11 cellular contexts compared by ENCODE assay signal in the genomic region with DNA sequence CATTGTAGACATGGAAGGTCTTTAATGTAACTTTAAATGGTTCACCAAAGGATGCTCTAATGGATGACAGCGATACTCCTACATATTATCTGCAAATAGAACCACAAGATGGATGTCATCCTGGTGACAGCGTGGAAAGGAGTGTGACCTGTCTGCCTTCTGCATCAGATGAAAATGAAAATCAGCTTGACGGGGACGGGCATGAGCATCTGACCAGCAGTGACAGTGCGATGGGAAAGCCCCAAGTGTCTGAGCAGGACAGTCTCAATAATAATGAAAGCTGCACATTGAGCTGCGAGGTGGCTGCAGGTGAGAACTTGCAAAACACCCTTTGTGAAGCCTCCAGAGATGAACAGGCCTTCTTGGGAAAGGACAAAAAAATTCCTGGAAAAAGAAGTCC. TPM values are rescaled to one million over a fixed set of nuclear protein-coding genes. Genes with fewer than 3 reads are reported as not detected.
DNase-seq lines count a peak whose midpoint lies in the region; ATAC-seq and TF ChIP-seq lines count a peak whose summit lies in the region.
"Had no signal": no experiment of that assay in that cellular context is flagged by ENCODE, and none has a peak within 500 bp of the region (broad histone marks: within the 10 kb centered on the region; RNA-seq: fewer than 3 reads in every experiment).

No MANE protein-coding gene starts in this region.

- TF ChIP-seq POLR2A in erythroblast (IDR thresholded peaks at IDR 0.05; ENCODE audit: low read length), result no peak

- H3K36me3 Mint-ChIP-seq in chondrocyte (ENCODE audit: low read depth), result peaks cover 8% of the 10 kb centered on the region

- H3K4me3 Mint-ChIP-seq in chondrocyte (ENCODE audit: unreplicated experiment), result no peak overlapping the region
- H3K4me3 Mint-ChIP-seq: endodermal cell had no signal

- H3K27ac Mint-ChIP-seq in chondrocyte (ENCODE audit: unreplicated experiment), result peak overlapping the region; percentile 38
- H3K27ac Mint-ChIP-seq: endodermal cell had no signal

- peaks cover 6% of the 10 kb centered on the region for H3K9me3 Mint-ChIP-seq in chondrocyte (ENCODE audit: low read depth)

- H3K27me3 Mint-ChIP-seq in chondrocyte (ENCODE audit: low read depth), result no peaks in the 10 kb centered on the region

- ATAC-seq in GM18517 (IDR thresholded peaks at IDR 0.05; ENCODE audit: unreplicated experiment) (peak; percentile 95), GM19438 (IDR thresholded peaks at IDR 0.05; ENCODE audit: low read depth, unreplicated experiment) (peak; percentile 97), HG02981 (IDR thresholded peaks at IDR 0.05; ENCODE audit: unreplicated experiment) (peak; percentile 94)

- peaks cover 71% of the 10 kb centered on the region for H3K4me1 Mint-ChIP-seq in chondrocyte (ENCODE audit: low read depth)
- H3K4me1 Mint-ChIP-seq: endodermal cell had no signal

- no peak for DNase-seq in chondrocyte (ENCODE audit: low spot score)
- DNase-seq in retina, result no peak
- no peak for DNase-seq in NCI-H69 (lab: John Stamatoyannopoulos, UW)
- no peak for DNase-seq in NCI-H345 treated with DMSO at 0.1 percent for 48 hours (lab: John Stamatoyannopoulos, UW; ENCODE audit: unreplicated experiment)
- no peak for DNase-seq in erythroblast (lab: John Stamatoyannopoulos, UW)
- DNase-seq: activated effector memory CD4-positive, alpha-beta T cell treated with Interleukin-2 at 50 U/mL for 16 hours; endodermal cell; GDM1 had no signal

- TF ChIP-seq CTCF in chondrocyte (IDR thresholded peaks at IDR 0.05), result no peak

RNA-seq across cellular contexts. Expression of gene CNST, which starts 25.2 kb away (rescaled TPM):
- total RNA-seq in chondrocyte, result 22.3 to 25.6 TPM (median 25.2 TPM) in 3 replicates

RNA-seq across cellular contexts. Expression of gene TFB2M, which starts 25.4 kb away (rescaled TPM):
- total RNA-seq in chondrocyte, result 9.6 to 12.3 TPM (median 10.6 TPM) in 3 replicates
